In the genomic region with DNA sequence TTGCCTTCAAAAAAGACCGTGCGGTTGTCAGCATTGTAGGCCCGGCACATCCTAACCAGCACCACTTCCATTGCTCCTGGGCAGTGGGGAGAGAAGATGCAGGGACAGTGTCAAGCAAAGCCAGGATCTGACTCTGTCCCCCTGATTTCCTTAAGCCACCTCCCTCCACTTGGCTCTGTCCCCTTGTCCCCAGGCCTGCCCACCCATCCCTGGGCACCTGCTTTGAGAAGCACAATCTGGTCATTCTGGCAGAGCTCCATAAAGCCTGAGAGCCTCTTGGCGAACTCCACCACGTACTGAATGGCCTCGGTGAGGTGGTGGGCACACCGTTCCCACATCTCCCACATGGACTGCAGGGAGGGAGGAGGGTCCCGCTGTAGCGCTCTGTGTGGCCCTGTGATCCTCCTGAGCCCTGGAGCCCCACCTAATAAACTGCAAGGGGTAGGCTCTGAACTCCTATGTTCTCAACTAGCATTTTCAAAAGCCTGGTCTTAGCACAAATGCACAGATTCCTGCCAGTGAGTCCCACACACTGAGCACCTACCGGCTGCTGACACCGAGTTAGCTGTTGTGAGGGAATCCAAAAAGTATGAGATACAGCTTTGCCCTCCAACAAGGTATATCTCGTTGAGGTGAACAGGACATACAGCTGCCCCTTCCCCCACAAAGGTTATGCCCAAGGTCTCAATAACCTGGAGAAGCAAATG, we compare ENCODE assay signal across 1 cellular context.
TF ChIP-seq lines count a peak whose summit lies in the region.

No MANE protein-coding gene starts in this region.

TF ChIP-seq in SK-N-SH treated with all-trans-retinoic acid at 6 μM for 48 hours, 23 proteins besides CTCF, POLR2A, EP300 and RAD21 (continued from another document):
- TF ChIP-seq POU6F1 (CRISPR knock-in tag; IDR thresholded peaks at IDR 0.05; ENCODE audit: borderline replicate concordance, low read depth) (no peak), CSDC2 (CRISPR knock-in tag; IDR thresholded peaks at IDR 0.05) (no peak), ZNF565 (CRISPR knock-in tag; conservative IDR thresholded peaks at IDR 0.05; ENCODE audit: low read depth) (no peak), ZFP3 (CRISPR knock-in tag; IDR thresholded peaks at IDR 0.05) (no peak), ESRRG (CRISPR knock-in tag; IDR thresholded peaks at IDR 0.05) (no peak), ARNTL (CRISPR knock-in tag; IDR thresholded peaks at IDR 0.05; ENCODE audit: borderline replicate concordance, low read depth) (no peak), OSR1 (CRISPR knock-in tag; IDR thresholded peaks at IDR 0.05) (no peak), BACH2 (CRISPR knock-in tag; IDR thresholded peaks at IDR 0.05; ENCODE audit: borderline replicate concordance) (no peak), TCF4 (CRISPR knock-in tag; IDR thresholded peaks at IDR 0.05; ENCODE audit: borderline replicate concordance) (no peak), PATZ1 (CRISPR knock-in tag; IDR thresholded peaks at IDR 0.05; ENCODE audit: borderline replicate concordance) (no peak), ISL1 (CRISPR knock-in tag; IDR thresholded peaks at IDR 0.05) (no peak)
